31 cellular contexts compared by ENCODE assay signal in genomic region chr4:69909195-69909594, GRCh38.
DNase-seq lines count a peak whose midpoint lies in the region; ATAC-seq and TF ChIP-seq lines count a peak whose summit lies in the region.
"Had no signal": no experiment of that assay in that cellular context is flagged by ENCODE, and none has a peak within 500 bp of the region (broad histone marks: within the 10 kb centered on the region; RNA-seq: fewer than 3 reads in every experiment).

No MANE protein-coding gene starts in this region.

- 0 out of 2 replicates have a peak overlapping the region, but pooled peaks have one; percentile 40 for H2AFZ ChIP-seq in OCI-LY3 (ENCODE audit: low read depth, low read length)
- H2AFZ ChIP-seq: neural progenitor cell had no signal

- peak overlapping the region; percentile 97 for H3K27ac ChIP-seq in OCI-LY3 (ENCODE audit: low read length)
- no peak overlapping the region for H3K27ac ChIP-seq in tibial artery
- H3K27ac ChIP-seq: BLaER1 treated with 17β-estradiol and CSF1 and Interleukin-3, amounts not matched to agents 10 nM and 100 nM; body of pancreas; neural progenitor cell; pancreas; skin epidermis; suprapubic skin had no signal

- TF ChIP-seq CTCF in OCI-LY3 (IDR thresholded peaks at IDR 0.05; ENCODE audit: low read depth, low read length) (no peak), tibial artery (IDR thresholded peaks at IDR 0.05) (no peak)

- H3K27me3 ChIP-seq in OCI-LY3 (ENCODE audit: low read depth, low read length) (no peaks in the 10 kb centered on the region), tibial artery (no peaks in the 10 kb centered on the region)
- H3K27me3 ChIP-seq: BLaER1 treated with 17β-estradiol and CSF1 and Interleukin-3, amounts not matched to agents 10 nM and 100 nM; body of pancreas; pancreas; suprapubic skin had no signal

- H3K79me2 ChIP-seq in OCI-LY3 (ENCODE audit: low read length) = no peaks in the 10 kb centered on the region

- peak; percentile 53 for ATAC-seq in GM18511 (IDR thresholded peaks at IDR 0.05; ENCODE audit: unreplicated experiment)
- peak; percentile 32 for ATAC-seq in GM19463 (IDR thresholded peaks at IDR 0.05; ENCODE audit: unreplicated experiment)
- ATAC-seq in HG02885 (IDR thresholded peaks at IDR 0.05; ENCODE audit: poor library complexity, unreplicated experiment) = peak; percentile 44
- ATAC-seq: body of pancreas, esophagus mucosa, HepG2, pancreas, PC-3, SK-N-SH treated with all-trans-retinoic acid at 6 μM for 48 hours, T-helper 17 cell had no signal

- H3K4me3 ChIP-seq in OCI-LY3 (ENCODE audit: low read length) (peak overlapping the region; percentile 43), tibial artery (no peak overlapping the region)
- H3K4me3 ChIP-seq: BLaER1 treated with 17β-estradiol and CSF1 and Interleukin-3, amounts not matched to agents 10 nM and 100 nM; body of pancreas; neural progenitor cell; pancreas; skin epidermis; suprapubic skin had no signal

- H3K4me2 ChIP-seq in OCI-LY3 (ENCODE audit: low read length) = peak overlapping the region; percentile 74
- H3K4me2 ChIP-seq: neural progenitor cell had no signal

- no peak for DNase-seq in activated CD8-positive, alpha-beta memory T cell treated with anti-CD3 and anti-CD28 coated beads, Interleukin-2, amount 50 U/mL, for 4 hours
- DNase-seq in NCI-H187 (lab: John Stamatoyannopoulos, UW) = no peak
- no peak for DNase-seq in tibial artery
- no peak for DNase-seq in UCSD-AML1 (lab: John Stamatoyannopoulos, UW; ENCODE audit: unreplicated experiment)
- DNase-seq: activated CD4-positive, alpha-beta T cell treated with anti-CD3 and anti-CD28 coated beads, Interleukin-2, amount 50 U/mL, for 48 hours; activated CD4-positive, CD25-positive, alpha-beta regulatory T cell treated with anti-CD3 and anti-CD28 coated beads, Interleukin-2, amount 50 U/mL, for 72 hours; activated CD8-positive, alpha-beta memory T cell treated with anti-CD3 and anti-CD28 coated beads, Interleukin-2, amount 50 U/mL, for 48 hours; activated naive CD4-positive, alpha-beta T cell treated with anti-CD3 and anti-CD28 coated beads, Interleukin-2, amount 10 ng/mL, durations not matched to agents 7 days and 5 days; body of pancreas; endodermal cell; glutamatergic neuron; GOT3; Karpas-422; mammary epithelial cell; NCI-H1694; NCI-H510A; pancreas; PC-3; stimulated activated naive CD4-positive, alpha-beta T cell; T-helper 17 cell had no signal

- H3K4me1 ChIP-seq in OCI-LY3 (ENCODE audit: low read length) (peaks cover 47% of the 10 kb centered on the region), tibial artery (no peaks in the 10 kb centered on the region)
- H3K4me1 ChIP-seq: body of pancreas, neural progenitor cell, pancreas, suprapubic skin had no signal

- H3K36me3 ChIP-seq in OCI-LY3 (replicated peaks; ENCODE audit: low read depth, low read length) = peaks cover 11% of the 10 kb centered on the region
- no peaks in the 10 kb centered on the region for H3K36me3 ChIP-seq in tibial artery
- H3K36me3 ChIP-seq: BLaER1 treated with 17β-estradiol and CSF1 and Interleukin-3, amounts not matched to agents 10 nM and 100 nM; neural progenitor cell; pancreas; suprapubic skin had no signal

- H3K9me3 ChIP-seq in OCI-LY3 (ENCODE audit: insufficient read depth, low read length) (no peaks in the 10 kb centered on the region), tibial artery (no peaks in the 10 kb centered on the region)
- H3K9me3 ChIP-seq: BLaER1 treated with 17β-estradiol and CSF1 and Interleukin-3, amounts not matched to agents 10 nM and 100 nM; body of pancreas; pancreas; suprapubic skin had no signal

- intact Hi-C loops in tibial artery (cut with DNase I; ENCODE audit: low total_unique reads) = no loop called here

- H3K9ac ChIP-seq in OCI-LY3 (ENCODE audit: low read length) = peak overlapping the region; percentile 59; the same call in 1 of the 2 replicates
- H3K9ac ChIP-seq: BLaER1 treated with 17β-estradiol and CSF1 and Interleukin-3, amounts not matched to agents 10 nM and 100 nM; neural progenitor cell had no signal

- no peaks in the 10 kb centered on the region for H4K20me1 ChIP-seq in OCI-LY3 (ENCODE audit: insufficient read depth, low read length)
- H4K20me1 ChIP-seq: BLaER1 treated with 17β-estradiol and CSF1 and Interleukin-3, amounts not matched to agents 10 nM and 100 nM had no signal
